ENCODE assay signal across 13 cellular contexts in genomic region chr16:53429221-53429943, GRCh38. TPM values are rescaled to one million over a fixed set of nuclear protein-coding genes. Genes with fewer than 3 reads are reported as not detected.
DNase-seq lines count a peak whose midpoint lies in the region; ATAC-seq, FAIRE-seq and TF ChIP-seq lines count a peak whose summit lies in the region.
"Had no signal": no experiment of that assay in that cellular context is flagged by ENCODE, and none has a peak within 500 bp of the region (broad histone marks: within the 10 kb centered on the region; RNA-seq: fewer than 3 reads in every experiment).

No MANE protein-coding gene starts in this region.

- H2BK20ac ChIP-seq in IMR-90 (ENCODE audit: low read depth, low read length) = no peak overlapping the region

- TF ChIP-seq POLR2A in IMR-90 (IDR thresholded peaks at IDR 0.05; ENCODE audit: low read depth, low read length) (no peak), HepG2 (IDR thresholded peaks at IDR 0.05; ENCODE audit: insufficient read depth in 1 of 2, low read depth in 2 of 2, low read length in 2 of 2) (no peak)

- H3K79me2 ChIP-seq in HepG2 (ENCODE audit: insufficient read depth, low read length) = no peaks in the 10 kb centered on the region

- intact Hi-C loops in IMR-90 (cut with micrococcal nuclease) = no loop called here
- intact Hi-C loops in HepG2 (cut with micrococcal nuclease; ENCODE audit: unreplicated experiment) = no loop called here

- peak; percentile 14; the same call in 1 of the 2 replicates for ATAC-seq in IMR-90 (ENCODE audit: low read depth)
- ATAC-seq in HepG2 = no peak
- ATAC-seq: CD8-positive, alpha-beta T cell; WTC11 had no signal

- H3K9ac ChIP-seq in IMR-90 (ENCODE audit: low read depth, low read length) = no peak overlapping the region
- H3K9ac ChIP-seq in HepG2 (ENCODE audit: insufficient read depth, low read depth, low read length) = no peak overlapping the region

- H2AFZ ChIP-seq in IMR-90 (replicated peaks; ENCODE audit: low read length, poor library complexity) = no peak overlapping the region
- H2AFZ ChIP-seq in HepG2 (ENCODE audit: low read length) = no peak overlapping the region

- no peaks in the 10 kb centered on the region for H4K20me1 ChIP-seq in IMR-90 (ENCODE audit: insufficient read depth, low read length)
- no peaks in the 10 kb centered on the region for H4K20me1 ChIP-seq in HepG2 (ENCODE audit: insufficient read depth, low read length)

- no peak overlapping the region for H3K4ac ChIP-seq in IMR-90 (ENCODE audit: low read depth, low read length)

- H3K27me3 ChIP-seq in BE2C (no peaks in the 10 kb centered on the region), IMR-90 (ENCODE audit: control insufficient read depth, insufficient read depth, low read length) (no peaks in the 10 kb centered on the region), HepG2 (ENCODE audit: control insufficient read depth in 1 of 2, insufficient read depth in 2 of 2, low read length in 2 of 2) (peaks cover 0 to 8% of the 10 kb centered on the region in 2 experiments; a peak in 2 of 5 replicates)

- H2BK15ac ChIP-seq in IMR-90 (ENCODE audit: low read depth, low read length) = no peak overlapping the region

- no peak overlapping the region for H4K5ac ChIP-seq in IMR-90 (ENCODE audit: low read depth, low read length)

- POLR2A ChIA-PET in IMR-90 (lab: Charles Lee; ENCODE audit: unreplicated experiment) = no interaction called here
- POLR2A ChIA-PET in HepG2 (lab: Yijun Ruan, JAX) = interaction anchor here (0.6 kb wide), 1 partner anchor 11 kb away, joined by 3 read pairs; no protein-coding TSS in a partner anchor

- dilution Hi-C loops in IMR-90 (cut with HindIII; ENCODE audit: low sequenced_read_pairs, unreplicated experiment) = no loop called here

- no peak overlapping the region for H3K14ac ChIP-seq in IMR-90 (replicated peaks; ENCODE audit: low read depth, low read length)

- H2AK5ac ChIP-seq in IMR-90 (ENCODE audit: low read depth, low read length) = no peak overlapping the region

- no peak for TF ChIP-seq EP300 in HepG2 (IDR thresholded peaks at IDR 0.05; ENCODE audit: low read depth in 2 of 2, low read length in 2 of 2)
- TF ChIP-seq EP300 in HepG2 (CRISPR knock-in tag; IDR thresholded peaks at IDR 0.05; ENCODE audit: borderline replicate concordance) = no peak

- TF ChIP-seq CTCF in BE2C (IDR thresholded peaks at IDR 0.05; ENCODE audit: low read depth, low read length) (no peak), IMR-90 (conservative IDR thresholded peaks at IDR 0.05; ENCODE audit: low read depth, low read length) (no peak), astrocyte of the spinal cord (IDR thresholded peaks at IDR 0.05; ENCODE audit: low read depth, low read length) (no peak), HepG2 (CRISPR knock-in tag; IDR thresholded peaks at IDR 0.05) (no peak)

- no peak overlapping the region for H2BK5ac ChIP-seq in IMR-90 (ENCODE audit: low read depth, low read length, poor library complexity, severe bottlenecking)

- BruUV-seq in IMR-90 (replicated peaks; lab: Mats Ljungman, UMichigan) (no TSS peak), HepG2 (replicated peaks; lab: Mats Ljungman, UMichigan) (no TSS peak)

- no peak overlapping the region for H4K8ac ChIP-seq in IMR-90 (ENCODE audit: low read depth in 2 of 2, low read length in 2 of 2)

- no peak for FAIRE-seq in HepG2 (lab: Jason Lieb, UNC)

- H4K91ac ChIP-seq in IMR-90 (ENCODE audit: insufficient read depth, low read depth, low read length) = no peak overlapping the region

- WGBS in IMR-90 (ENCODE audit: extremely low coverage in 2 of 2, insufficient read length in 1 of 2), 2 experiments = no CpG with 5 or more reads among the region's 4 CpGs
- WGBS in HepG2 (ENCODE audit: low lambda C conversion rate) = 12% methylated on average over 4 of the region's 4 CpGs

- H3K4me2 ChIP-seq in IMR-90 (ENCODE audit: low read depth, low read length) (no peak overlapping the region), HepG2 (ENCODE audit: low read depth, low read length) (no peak overlapping the region)

- no peak overlapping the region for H2AK9ac ChIP-seq in IMR-90 (replicated peaks; ENCODE audit: low read depth, low read length, poor library complexity)

- no peak overlapping the region for H3K27ac ChIP-seq in IMR-90 (ENCODE audit: insufficient read depth, low read length)
- no peak overlapping the region for H3K27ac ChIP-seq in HepG2 (ENCODE audit: extremely low read length, insufficient read depth, low read length)

- H3K18ac ChIP-seq in IMR-90 (ENCODE audit: low read depth, low read length) = no peak overlapping the region

- no peak for TF ChIP-seq RAD21 in IMR-90 (IDR thresholded peaks at IDR 0.05; ENCODE audit: low read length)
- no peak for TF ChIP-seq RAD21 in HepG2 (CRISPR knock-in tag; IDR thresholded peaks at IDR 0.05)

- H3K79me1 ChIP-seq in IMR-90 (ENCODE audit: low read depth in 1 of 2, low read length in 2 of 2) = 0 out of 4 replicates have a peak, but pooled peaks cover 0 to 3% of the 10 kb centered on the region in 2 experiments

- H3K56ac ChIP-seq in IMR-90 (ENCODE audit: extremely low read depth, insufficient read depth, low read length) = no peak overlapping the region

- H2BK120ac ChIP-seq in IMR-90 (ENCODE audit: low read depth, low read length) = no peak overlapping the region

- H3K36me3 ChIP-seq in BE2C (no peaks in the 10 kb centered on the region), IMR-90 (ENCODE audit: control insufficient read depth, insufficient read depth, low read length) (no peaks in the 10 kb centered on the region), HepG2 (replicated peaks in 1 of 2; ENCODE audit: control insufficient read depth in 1 of 2, insufficient read depth in 2 of 2, low read length in 2 of 2) (no peaks in the 10 kb centered on the region)

- H3K4me3 ChIP-seq in BE2C (ENCODE audit: low read depth, low read length) = no peak overlapping the region
- H3K4me3 ChIP-seq in IMR-90 (ENCODE audit: insufficient read depth, low read depth, low read length) = no peak overlapping the region
- H3K4me3 ChIP-seq in astrocyte of the spinal cord (ENCODE audit: low read depth, low read length) = no peak overlapping the region
- H3K4me3 ChIP-seq in HepG2 (replicated peaks in 1 of 3; ENCODE audit: insufficient read depth in 1 of 3, low read depth in 2 of 3, low read length in 3 of 3) = no peak overlapping the region

- DNase-seq in BE2C (peak; percentile 63), IMR-90 (peak; percentile 79), astrocyte of the spinal cord (ENCODE audit: low read depth, low spot score) (peak; percentile 29), HepG2 (ENCODE audit: low spot score) (no peak), ecto neural progenitor cell (ENCODE audit: low spot score) (no peak), KG1 (lab: John Stamatoyannopoulos, UW) (no peak), Kasumi-1 (lab: John Stamatoyannopoulos, UW) (no peak)
- no peak for DNase-seq in activated T-cell treated with anti-CD3 and anti-CD28 coated beads, Interleukin-2, amount 50 U/mL, for 48 hours
- DNase-seq: CD8-positive, alpha-beta T cell; dermis blood vessel endothelial cell; Karpas-422; stimulated activated CD4-positive, alpha-beta T cell treated with anti-CD3 and anti-CD28 coated beads, Interleukin-4, amount 100 ng/mL, for 1 hour had no signal

- no peak overlapping the region for H3K23ac ChIP-seq in IMR-90 (ENCODE audit: low read depth, low read length)

- H3K9me3 ChIP-seq in BE2C = peaks cover 2% of the 10 kb centered on the region; the same call in 1 of the 2 replicates
- H3K9me3 ChIP-seq in IMR-90 (ENCODE audit: control insufficient read depth, insufficient read depth, low read length) = no peaks in the 10 kb centered on the region
- peaks cover 13% of the 10 kb centered on the region; the same call in 1 of the 2 replicates for H3K9me3 ChIP-seq in HepG2 (ENCODE audit: low read length)

- H3K4me1 ChIP-seq in BE2C (no peaks in the 10 kb centered on the region; the same call in 1 of the 2 replicates), IMR-90 (ENCODE audit: control insufficient read depth, insufficient read depth, low read length) (no peaks in the 10 kb centered on the region), HepG2 (ENCODE audit: insufficient read depth, low read length) (peaks cover 25% of the 10 kb centered on the region)

- 0 out of 2 replicates have a peak, but pooled peaks cover 4% of the 10 kb centered on the region for H3K9me1 ChIP-seq in IMR-90 (ENCODE audit: insufficient read depth, low read length)

- CTCF ChIA-PET in IMR-90 (lab: Yijun Ruan, JAX) (no interaction called here), HepG2 (lab: Yijun Ruan, JAX; ENCODE audit: low intra/inter-chr PET ratio, low total read pairs) (no interaction called here)

- in situ Hi-C loops in IMR-90 (cut with MboI; ENCODE audit: low sequenced_read_pairs) = loop anchor here (25.0 kb wide), 1 partner anchor 367 kb away; the partner anchor contains the start of genes CHD9 and CHD9NB
- in situ Hi-C loops in astrocyte of the spinal cord (cut with HindIII; ENCODE audit: low sequenced_read_pairs) = no loop called here
- in situ Hi-C loops in HepG2 (cut with HindIII; ENCODE audit: extremely low pct_ligation_motif_present, low pct_unique_long_range_greater_than_20kb) = no loop called here

RNA-seq across cellular contexts. Expression of gene RBL2, which starts 4.9 kb away (rescaled TPM):
- polyA plus RNA-seq in BE2C (2012; ENCODE audit: insufficient read depth, insufficient read length, low read depth) = 20.4 TPM
- total RNA-seq in IMR-90 (2012; rRNA removed) (19.7 and 24.2 TPM in 2 replicates), HepG2 (2016; rRNA removed; fragmentation: Illumina TruSeq; extraction: Trizol) (35.3 and 41.2 TPM in 2 replicates)
- polyA plus RNA-seq in IMR-90 (2012; rRNA removed) (20.4 and 23.4 TPM in 2 replicates), HepG2 (2011; rRNA removed) (58.6 and 60.9 TPM in 2 replicates)
- 5.7 and 6.6 TPM in 2 replicates for polyA plus RNA-seq in IMR-90 (2012; cell fraction: cytosol; rRNA removed)
- polyA plus RNA-seq in IMR-90 (2012; cell fraction: nucleus; rRNA removed; ENCODE audit: low replicate concordance) = 42.0 and 103 TPM in 2 replicates
- 15.8 and 17.4 TPM in 2 replicates for total RNA-seq in HepG2 (2016; cell fraction: cytosol; rRNA removed; fragmentation: Illumina TruSeq; extraction: Trizol; ENCODE audit: low read depth)
- 35.0 and 41.3 TPM in 2 replicates for total RNA-seq in HepG2 (2016; cell fraction: insoluble cytoplasmic fraction; rRNA removed; fragmentation: Illumina TruSeq; extraction: Trizol)
- 24.6 and 30.8 TPM in 2 replicates for total RNA-seq in HepG2 (2016; cell fraction: membrane; rRNA removed; fragmentation: Illumina TruSeq; extraction: Trizol)
- total RNA-seq in HepG2 (2016; cell fraction: nucleus; rRNA removed; fragmentation: Illumina TruSeq; extraction: Trizol) = 63.6 and 68.6 TPM in 2 replicates
- polyA plus RNA-seq in HepG2 (2011; cell fraction: cytosol; rRNA removed) = 19.8 and 24.5 TPM in 2 replicates
- polyA plus RNA-seq in HepG2 (2011; cell fraction: nucleus; rRNA removed) = 142 and 145 TPM in 2 replicates
- 30.2 and 36.7 TPM in 2 replicates for polyA plus RNA-seq in HepG2 (2012)
- polyA plus RNA-seq in HepG2 (2016; cell fraction: cytosol; fragmentation: Illumina TruSeq; extraction: Trizol; ENCODE audit: low read depth) = 1.3 TPM in 2 replicates
- polyA plus RNA-seq in HepG2 (2016; cell fraction: insoluble cytoplasmic fraction; fragmentation: Illumina TruSeq; extraction: Trizol; ENCODE audit: low read depth) = 28.7 and 29.8 TPM in 2 replicates
- 6.9 and 7.0 TPM in 2 replicates for polyA plus RNA-seq in HepG2 (2016; cell fraction: membrane; fragmentation: Illumina TruSeq; extraction: Trizol; ENCODE audit: low read depth)
- polyA plus RNA-seq in HepG2 (2016; cell fraction: nucleus; fragmentation: Illumina TruSeq; extraction: Trizol; ENCODE audit: insufficient read depth, low read depth) = 82.3 and 82.9 TPM in 2 replicates
- 43.8 and 49.7 TPM in 2 replicates for polyA minus RNA-seq in HepG2 (2011; rRNA and poly(A)+ RNA removed; ENCODE audit: low replicate concordance)
- 26.5 and 29.1 TPM in 2 replicates for polyA minus RNA-seq in HepG2 (2011; cell fraction: cytosol; rRNA and poly(A)+ RNA removed)
- 122 and 132 TPM in 2 replicates for polyA minus RNA-seq in HepG2 (2011; cell fraction: nucleus; rRNA and poly(A)+ RNA removed)

Comparison
In these comparisons a context has a peak if more than half of its experiments do, and no peak if none do; other contexts are left out.
1. DNase-seq: peak in BE2C (single experiment), IMR-90 (single experiment) and astrocyte of the spinal cord (single experiment); none in HepG2 (single experiment), activated T-cell treated with anti-CD3 and anti-CD28 coated beads, Interleukin-2, amount 50 U/mL, for 48 hours (0 of 2), ecto neural progenitor cell (single experiment), KG1 (single experiment) and Kasumi-1 (0 of 2).